Comparison of ENCODE assay signal across 8 cellular contexts in genomic region chr19:1944088-1944915, GRCh38. TPM values are rescaled to one million over a fixed set of nuclear protein-coding genes. Genes with fewer than 3 reads are reported as not detected.
A peak's percentile ranks its signal among the peaks of the same experiment; 100 is the strongest.
DNase-seq lines count a peak whose midpoint lies in the region; ATAC-seq and TF ChIP-seq lines count a peak whose summit lies in the region.
"Had no signal": no experiment of that assay in that cellular context is flagged by ENCODE, and none has a peak within 500 bp of the region (broad histone marks: within the 10 kb centered on the region; RNA-seq: fewer than 3 reads in every experiment).

No MANE protein-coding gene starts in this region.

- peak overlapping the region in 1 of 5 experiments; percentile 47 for H3K27ac Mint-ChIP-seq in brain
- no peak overlapping the region for H3K27ac Mint-ChIP-seq in osteocyte (ENCODE audit: unreplicated experiment)

- H3K4me2 ChIP-seq in DND-41 (ENCODE audit: insufficient read depth, low read length) (peak overlapping the region; percentile 94), Loucy (ENCODE audit: low read depth, low read length, poor library complexity, severe bottlenecking) (peak overlapping the region; percentile 94)

- H3K9me3 Mint-ChIP-seq in brain, result peaks cover 0 to 3% (median 0%) of the 10 kb centered on the region in 5 experiments
- no peaks in the 10 kb centered on the region for H3K9me3 Mint-ChIP-seq in osteocyte (ENCODE audit: unreplicated experiment)

- H3F3A ChIP-seq in Loucy (ENCODE audit: low read depth), result no peaks in the 10 kb centered on the region; the same call in 1 of the 2 replicates

- H3K27ac ChIP-seq in DND-41 (ENCODE audit: low read length), result peak overlapping the region; percentile 90

- H3K4me3 ChIP-seq in DND-41 (ENCODE audit: low read depth in 1 of 2, low read length in 2 of 2), result peak overlapping the region in 1 of 2 experiments; percentile 95; a peak in 2 of 4 replicates
- peak overlapping the region; percentile 80 for H3K4me3 ChIP-seq in Loucy (ENCODE audit: low read length, poor library complexity, severe bottlenecking)

- no peaks in the 10 kb centered on the region for H3K9me2 ChIP-seq in Loucy (replicated peaks; ENCODE audit: low read depth, low read length)

- H3K79me2 ChIP-seq in DND-41 (ENCODE audit: insufficient read depth, low read length) (peaks cover 83% of the 10 kb centered on the region), Loucy (ENCODE audit: insufficient read depth, low read length) (peaks cover 86% of the 10 kb centered on the region)

- H3K27me3 Mint-ChIP-seq in brain (peaks cover 3% of the 10 kb centered on the region), osteocyte (ENCODE audit: unreplicated experiment) (no peaks in the 10 kb centered on the region)

- peak overlapping the region in 3 of 5 experiments; percentile 22 to 46 (median 31) for H3K4me3 Mint-ChIP-seq in brain
- peak overlapping the region; percentile 26 for H3K4me3 Mint-ChIP-seq in osteocyte (ENCODE audit: unreplicated experiment)

- H3K27me3 ChIP-seq in DND-41 (ENCODE audit: insufficient read depth, low read length, poor library complexity) (no peaks in the 10 kb centered on the region), Loucy (ENCODE audit: insufficient read depth, low read length, poor library complexity, severe bottlenecking) (no peaks in the 10 kb centered on the region)

- H3K36me3 ChIP-seq in DND-41 (ENCODE audit: insufficient read depth, low read length) (peaks cover 25% of the 10 kb centered on the region), Loucy (ENCODE audit: insufficient read depth, low read length) (no peaks in the 10 kb centered on the region)

- DNase-seq in DND-41 (no peak), osteocyte (ENCODE audit: extremely low spot score, unreplicated experiment) (no peak), NCI-H774 (lab: John Stamatoyannopoulos, UW) (no peak)
- DNase-seq: DMS79 had no signal

- H3K36me3 Mint-ChIP-seq in brain, result peaks cover 20% of the 10 kb centered on the region
- H3K36me3 Mint-ChIP-seq in osteocyte (ENCODE audit: unreplicated experiment), result no peaks in the 10 kb centered on the region

- H3K9me3 ChIP-seq in DND-41 (ENCODE audit: insufficient read depth, low read length, severe bottlenecking), result no peaks in the 10 kb centered on the region
- no peaks in the 10 kb centered on the region for H3K9me3 ChIP-seq in Loucy (ENCODE audit: insufficient read depth, low read depth, low read length)

- ATAC-seq in DND-41 (ENCODE audit: insufficient read depth, low read depth) (no peak), GM21529 (IDR thresholded peaks at IDR 0.05; ENCODE audit: unreplicated experiment) (no peak), HG02678 (IDR thresholded peaks at IDR 0.05; ENCODE audit: unreplicated experiment) (no peak)

- H3K4me1 ChIP-seq in DND-41 (ENCODE audit: insufficient read depth, low read length) (peaks cover 37% of the 10 kb centered on the region), Loucy (ENCODE audit: insufficient read depth, low read length, poor library complexity, severe bottlenecking) (peaks cover 24% of the 10 kb centered on the region)

- H3K4me1 Mint-ChIP-seq in brain (peaks cover 27% of the 10 kb centered on the region), osteocyte (ENCODE audit: unreplicated experiment) (peaks cover 25% of the 10 kb centered on the region)

- peak overlapping the region; percentile 73 for H3K9ac ChIP-seq in DND-41 (ENCODE audit: low read depth, low read length)
- peak overlapping the region; percentile 79 for H3K9ac ChIP-seq in Loucy (ENCODE audit: low read depth, low read length, poor library complexity, severe bottlenecking)

- no peak for TF ChIP-seq CTCF in DND-41 (IDR thresholded peaks at IDR 0.05; ENCODE audit: borderline replicate concordance, extremely low read depth, low read length, poor library complexity, severe bottlenecking)
- TF ChIP-seq CTCF in Loucy (conservative IDR thresholded peaks at IDR 0.05; ENCODE audit: low read length), result no peak
- no peak for TF ChIP-seq CTCF in brain (conservative IDR thresholded peaks at IDR 0.05)
- TF ChIP-seq CTCF in osteocyte (IDR thresholded peaks at IDR 0.05), result no peak

- H4K20me1 ChIP-seq in DND-41 (ENCODE audit: insufficient read depth, low read length) (peaks cover 68% of the 10 kb centered on the region), Loucy (ENCODE audit: insufficient read depth, low read length, poor library complexity, severe bottlenecking) (peaks cover 68% of the 10 kb centered on the region)

- no peak overlapping the region for H2AFZ ChIP-seq in DND-41 (ENCODE audit: low read depth, low read length)
- H2AFZ ChIP-seq in Loucy (ENCODE audit: low read length), result no peak overlapping the region

RNA-seq across cellular contexts. Expression of gene CSNK1G2, which starts 3.3 kb away (rescaled TPM):
- 83.7 TPM for polyA plus RNA-seq in brain (ENCODE audit: insufficient read depth, low read depth, low replicate concordance)
- 71.6 and 72.2 TPM in 2 replicates for total RNA-seq in osteocyte

RNA-seq across cellular contexts. Expression of gene ADAT3, which starts 39.1 kb away (rescaled TPM):
- 3.8 TPM for polyA plus RNA-seq in brain (ENCODE audit: insufficient read depth, low read depth, low replicate concordance)
- 6.8 and 7.4 TPM in 2 replicates for total RNA-seq in osteocyte

RNA-seq across cellular contexts. Expression of gene SCAMP4, which starts 39.1 kb away (rescaled TPM):
- polyA plus RNA-seq in brain (ENCODE audit: insufficient read depth, low read depth, low replicate concordance), result 105 TPM
- 75.8 and 79.4 TPM in 2 replicates for total RNA-seq in osteocyte

RNA-seq across cellular contexts. Expression of gene ABHD17A, which starts 59.0 kb away (rescaled TPM):
- 124 TPM for polyA plus RNA-seq in brain (ENCODE audit: insufficient read depth, low read depth, low replicate concordance)
- total RNA-seq in osteocyte, result 63.4 and 64.0 TPM in 2 replicates
